In genomic region chr2:54099834-54100595, GRCh38 we compare ENCODE assay signal across 13 cellular contexts. TPM values are rescaled to one million over a fixed set of nuclear protein-coding genes. Genes with fewer than 3 reads are reported as not detected.
A peak's percentile ranks its signal among the peaks of the same experiment; 100 is the strongest.
DNase-seq lines count a peak whose midpoint lies in the region; ATAC-seq, FAIRE-seq and TF ChIP-seq lines count a peak whose summit lies in the region.
"Had no signal": no experiment of that assay in that cellular context is flagged by ENCODE, and none has a peak within 500 bp of the region (broad histone marks: within the 10 kb centered on the region; RNA-seq: fewer than 3 reads in every experiment).

No MANE protein-coding gene starts in this region.

- peak; percentile 68 for ATAC-seq in GM21367 (IDR thresholded peaks at IDR 0.05; ENCODE audit: unreplicated experiment)
- peak; percentile 92 for ATAC-seq in HG03025 (IDR thresholded peaks at IDR 0.05; ENCODE audit: low FRiP score, unreplicated experiment)
- ATAC-seq in psoas muscle: no peak
- ATAC-seq: activated CD8-positive, alpha-beta memory T cell treated with anti-CD3 and anti-CD28 coated beads, Interleukin-2, amount 10 ng/mL, durations not matched to agents 7 days and 5 days; SK-N-SH treated with all-trans-retinoic acid at 6 μM for 48 hours had no signal

- TF ChIP-seq POLR2A in GM12891 (IDR thresholded peaks at IDR 0.05; ENCODE audit: low read depth, low read length): no peak

- intact Hi-C loops in psoas muscle (cut with DNase I): loop anchor here (10.0 kb wide), 3 partner anchors 395 to 605 kb away; no protein-coding TSS in a partner anchor

- H3K4me3 ChIP-seq in psoas muscle (no peak overlapping the region), SJCRH30 (no peak overlapping the region)

- WGBS in psoas muscle, 3 donors: 94 to 96% (median 96%) methylated on average over 7 of the region's 7 CpGs

- no peak for TF ChIP-seq CTCF in psoas muscle (IDR thresholded peaks at IDR 0.05)

- H3K27ac ChIP-seq in psoas muscle (no peak overlapping the region), SJCRH30 (no peak overlapping the region)

- H3K27me3 ChIP-seq in psoas muscle (ENCODE audit: insufficient read depth in 3 of 3, low read length in 2 of 3): no peaks in the 10 kb centered on the region
- H3K27me3 ChIP-seq in SJCRH30: no peaks in the 10 kb centered on the region

- DNase-seq in GM12891 (ENCODE audit: insufficient read length, low spot score): no peak
- DNase-seq in NCI-H526 (lab: John Stamatoyannopoulos, UW): peak; percentile 52 to 64
- no peak for DNase-seq in psoas muscle
- no peak for DNase-seq in SJCRH30
- DNase-seq in GM19238 (ENCODE audit: insufficient read length, low spot score): no peak
- DNase-seq in NCI-H187 treated with DMSO at 0.1 percent for 48 hours (lab: John Stamatoyannopoulos, UW): no peak
- DNase-seq: activated CD8-positive, alpha-beta memory T cell treated with anti-CD3 and anti-CD28 coated beads, Interleukin-2, amount 10 ng/mL, durations not matched to agents 7 days and 5 days; NCI-H2171; stimulated activated CD4-positive, alpha-beta T cell treated with anti-CD3 and anti-CD28 coated beads, Interleukin-15, amount 100 ng/mL, for 24 hours had no signal

- peaks cover 6% of the 10 kb centered on the region for H3K4me1 ChIP-seq in psoas muscle
- no peaks in the 10 kb centered on the region for H3K4me1 ChIP-seq in SJCRH30

- H3K36me3 ChIP-seq in psoas muscle (ENCODE audit: insufficient read depth in 1 of 2, low read depth in 1 of 2): no peaks in the 10 kb centered on the region
- H3K36me3 ChIP-seq in SJCRH30: no peaks in the 10 kb centered on the region

- H3K9me3 ChIP-seq in psoas muscle: no peaks in the 10 kb centered on the region
- H3K9me3 ChIP-seq in SJCRH30 (replicated peaks): no peaks in the 10 kb centered on the region

- peak; percentile 80 for FAIRE-seq in GM12891 (lab: Jason Lieb, UNC)
- FAIRE-seq: islet of Langerhans had no signal

TF ChIP-seq in GM12891, 5 proteins besides CTCF, POLR2A, EP300 and RAD21:
- TF ChIP-seq PAX5 (IDR thresholded peaks at IDR 0.05; ENCODE audit: insufficient read depth, low read length, severe bottlenecking) (no peak), POU2F2 (IDR thresholded peaks at IDR 0.05; ENCODE audit: low read depth, low read length) (peak; percentile 70; the same call in 1 of the 2 replicates), TAF1 (IDR thresholded peaks at IDR 0.05; ENCODE audit: low read depth, low read length) (no peak), SPI1 (IDR thresholded peaks at IDR 0.05; ENCODE audit: low read depth, low read length) (peak; percentile 62; the same call in 1 of the 2 replicates), POLR2AphosphoS5 (IDR thresholded peaks at IDR 0.05; ENCODE audit: low read depth, low read length) (no peak)

RNA-seq across cellular contexts. Expression of gene ACYP2, which starts 15.4 kb away (rescaled TPM):
- polyA plus RNA-seq in GM12891 (2012; ENCODE audit: low read depth, missing spikeins): 10.7 TPM
- total RNA-seq in psoas muscle: 100 to 1,000 TPM in 2 of 4 donors, 10 to 100 TPM in 2; 74.6 to 112 (median 93.5) TPM
- 100 to 1,000 TPM in 2 of 3 donors, 10 to 100 TPM in 1; 73.5 to 231 (median 137) TPM for polyA plus RNA-seq in psoas muscle
- 4.6 and 7.0 TPM in 2 replicates for total RNA-seq in SJCRH30 (2014; rRNA removed; shearing (Covaris generic))

Comparison
In these comparisons a context has a peak if more than half of its experiments do, and no peak if none do; other contexts are left out.
1. DNase-seq: peak in NCI-H526 (2 of 2); none in GM12891 (single experiment), psoas muscle (0 of 2), SJCRH30 (0 of 2), GM19238 (single experiment) and NCI-H187 treated with DMSO at 0.1 percent for 48 hours (single experiment).
2. ATAC-seq: peak in GM21367 (single experiment) and HG03025 (single experiment); none in psoas muscle (0 of 4).